17 cellular contexts compared by ENCODE assay signal in genomic region chr22:17866621-17867020, GRCh38.
DNase-seq lines count a peak whose midpoint lies in the region; TF ChIP-seq lines count a peak whose summit lies in the region.
"Had no signal": no experiment of that assay in that cellular context is flagged by ENCODE, and none has a peak within 500 bp of the region (broad histone marks: within the 10 kb centered on the region; RNA-seq: fewer than 3 reads in every experiment).

No MANE protein-coding gene starts in this region.

- BruUV-seq in A673 (replicated peaks; lab: Mats Ljungman, UMichigan) = no TSS peak

- H3K9me3 ChIP-seq in A673 (ENCODE audit: low read depth, low read length, poor library complexity, severe bottlenecking) = no peaks in the 10 kb centered on the region
- H3K9me3 ChIP-seq in mucosa of rectum (ENCODE audit: control insufficient read depth in 2 of 2, low read length in 2 of 2) = no peaks in the 10 kb centered on the region
- H3K9me3 ChIP-seq in stomach = no peaks in the 10 kb centered on the region
- H3K9me3 ChIP-seq: A549, MG63 had no signal

- POLR2A ChIA-PET in A673 (lab: Charles Lee; ENCODE audit: low non-redundant PET) = no interaction called here

- H3K4me3 ChIP-seq in A673 (ENCODE audit: low read depth, low read length, poor library complexity, severe bottlenecking) = no peak overlapping the region
- H3K4me3 ChIP-seq in mucosa of rectum (ENCODE audit: low read length in 2 of 2) = no peak overlapping the region
- H3K4me3 ChIP-seq in stomach = no peak overlapping the region
- H3K4me3 ChIP-seq: A549, GM12878, GM23338, MG63 had no signal

- in situ Hi-C loops in SK-MEL-5 (cut with HindIII; ENCODE audit: low pct_unique_long_range_greater_than_20kb, low sequenced_read_pairs) = no loop called here

- TF ChIP-seq EP300 in stomach (IDR thresholded peaks at IDR 0.05) = no peak

- intact Hi-C loops in A673 (cut with micrococcal nuclease; ENCODE audit: unreplicated experiment) = no loop called here
- intact Hi-C loops in stomach (cut with DNase I; ENCODE audit: low total_unique reads) = no loop called here

- CTCF ChIA-PET in A673 (lab: Charles Lee) = no interaction called here

- WGBS in stomach, 5 donors = 86 to 93% (median 91%) methylated on average over 7 of the region's 7 CpGs

- DNase-seq in A673 (ENCODE audit: low spot score) = peak; percentile 26
- peak; percentile 30 for DNase-seq in SK-MEL-5 (ENCODE audit: low read depth, low spot score)
- DNase-seq in stomach = no peak
- no peak for DNase-seq in NCI-H524 (lab: John Stamatoyannopoulos, UW)
- no peak for DNase-seq in medulla oblongata (ENCODE audit: extremely low spot score)
- no peak for DNase-seq in UCSD-AML1 (lab: John Stamatoyannopoulos, UW; ENCODE audit: unreplicated experiment)
- DNase-seq: Calu3, MG63, NCI-H1105, NCI-H187, NCI-H446 treated with DMSO at 0.1 percent for 48 hours, NCI-H82, SHP77 treated with DMSO at 0.1 percent for 48 hours had no signal

- H3K36me3 ChIP-seq in A673 (ENCODE audit: insufficient read depth, low read length, poor library complexity, severe bottlenecking) (peaks cover 10% of the 10 kb centered on the region), mucosa of rectum (ENCODE audit: control insufficient read depth in 2 of 2, insufficient read depth in 2 of 2, low read length in 2 of 2) (peaks cover 42 to 44% of the 10 kb centered on the region in 2 donors), stomach (peaks cover 28 to 84% (median 79%) of the 10 kb centered on the region in 4 donors)

- no peak for TF ChIP-seq POLR2A in stomach (IDR thresholded peaks at IDR 0.05)

- H3K4me1 ChIP-seq in A673 (ENCODE audit: insufficient read depth, low read length, poor library complexity, severe bottlenecking) (no peaks in the 10 kb centered on the region), mucosa of rectum (ENCODE audit: control insufficient read depth in 2 of 2, insufficient read depth in 2 of 2, low read length in 2 of 2) (peaks cover 36 to 62% of the 10 kb centered on the region in 2 donors), stomach (peaks cover 0 to 13% (median 6%) of the 10 kb centered on the region in 4 donors)
- H3K4me1 ChIP-seq: A549 had no signal

- H3K27me3 ChIP-seq in A673 (replicated peaks; ENCODE audit: insufficient read depth, low read depth, low read length, poor library complexity) (no peaks in the 10 kb centered on the region), mucosa of rectum (ENCODE audit: control insufficient read depth in 2 of 2, insufficient read depth in 2 of 2, low read length in 2 of 2) (no peaks in the 10 kb centered on the region), stomach (no peaks in the 10 kb centered on the region)
- H3K27me3 ChIP-seq: MG63 had no signal

- no peak for TF ChIP-seq CTCF in A673 (conservative IDR thresholded peaks at IDR 0.05; ENCODE audit: low read depth, low read length)
- no peak for TF ChIP-seq CTCF in stomach (IDR thresholded peaks at IDR 0.05)

- H3K27ac ChIP-seq in A673 (ENCODE audit: low read depth, low read length, poor library complexity, severe bottlenecking) (no peak overlapping the region), mucosa of rectum (ENCODE audit: low read depth in 2 of 2, low read length in 2 of 2) (peak overlapping the region; percentile 86 to 88), stomach (peak overlapping the region in 3 of 5 donors; percentile 30 to 76 (median 32))
- H3K27ac ChIP-seq: A549 had no signal

- peak overlapping the region in 1 of 2 donors; percentile 41 for H3K9ac ChIP-seq in mucosa of rectum (ENCODE audit: low read depth in 1 of 2, low read length in 2 of 2)

Comparison
In these comparisons a context has a peak if more than half of its experiments do, and no peak if none do; other contexts are left out.
1. DNase-seq: peak in A673 (single experiment) and SK-MEL-5 (single experiment); none in stomach (single experiment), NCI-H524 (0 of 2), medulla oblongata (single experiment) and UCSD-AML1 (single experiment).